In the genomic region with DNA sequence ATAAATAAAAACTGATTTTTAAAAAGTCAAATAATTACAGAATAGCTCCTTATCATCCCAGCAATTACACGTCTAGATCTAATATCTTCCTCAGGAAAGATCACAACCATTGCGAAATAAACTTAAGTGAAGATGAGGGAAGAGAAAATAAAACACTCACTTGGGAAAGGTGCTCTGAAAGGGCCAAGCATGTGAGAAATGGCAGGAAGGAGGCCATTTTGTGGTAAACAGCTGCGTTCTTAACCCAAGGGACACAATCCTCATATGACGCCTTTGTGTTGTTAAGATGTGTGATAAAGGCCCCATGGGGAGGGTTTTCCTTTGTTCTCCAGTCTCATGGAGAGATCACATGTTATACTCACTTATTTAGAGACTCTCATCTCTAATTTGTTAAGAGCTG, we compare ENCODE assay signal across 23 cellular contexts. TPM values are rescaled to one million over a fixed set of nuclear protein-coding genes. Genes with fewer than 3 reads are reported as not detected.
DNase-seq lines count a peak whose midpoint lies in the region; ATAC-seq and TF ChIP-seq lines count a peak whose summit lies in the region.
"Had no signal": no experiment of that assay in that cellular context is flagged by ENCODE, and none has a peak within 500 bp of the region (broad histone marks: within the 10 kb centered on the region; RNA-seq: fewer than 3 reads in every experiment).

No MANE protein-coding gene starts in this region.

- POLR2A ChIA-PET in WTC11 (lab: Charles Lee) = interaction anchor here (0.5 to 2.1 kb wide), 2 partner anchors 32 to 120 kb away, joined by 3 to 7 read pairs; partner anchors contain the start of gene JAKMIP2

- H3K4me1 Mint-ChIP-seq in WTC11 (peaks cover 55% of the 10 kb centered on the region), Calu3 (ENCODE audit: low read depth, unreplicated experiment) (no peaks in the 10 kb centered on the region)
- H3K4me1 Mint-ChIP-seq: activated naive CD8-positive, alpha-beta T cell treated with anti-CD3 and anti-CD28 coated beads, Interleukin-2, amount 10 ng/mL, durations not matched to agents 7 days and 5 days had no signal

- no peaks in the 10 kb centered on the region for H3K9me3 Mint-ChIP-seq in WTC11
- H3K9me3 Mint-ChIP-seq in Calu3 (ENCODE audit: low read depth, unreplicated experiment) = no peaks in the 10 kb centered on the region
- H3K9me3 Mint-ChIP-seq: activated naive CD8-positive, alpha-beta T cell treated with anti-CD3 and anti-CD28 coated beads, Interleukin-2, amount 10 ng/mL, durations not matched to agents 7 days and 5 days; activated T-helper 2 cell treated with anti-CD3 and anti-CD28 coated beads, Interferon-gamma antibody, Interleukin-2, Interleukin-4, amounts not matched to agents 10 μg/mL and 5 μg/mL and 100 μg/mL, durations not matched to agents 14 hours and 24 hours and 36 hours; nephron progenitor cell had no signal

- DNase-seq in NCI-H1417 (lab: John Stamatoyannopoulos, UW) = peak in 2 of 3 experiments; percentile 9 to 60
- DNase-seq in NCI-H1417 treated with DMSO at 0.1 percent for 48 hours (lab: John Stamatoyannopoulos, UW) = no peak
- DNase-seq in NCI-H146 treated with DMSO at 0.1 percent for 48 hours (lab: John Stamatoyannopoulos, UW; ENCODE audit: unreplicated experiment) = peak; percentile 41
- no peak for DNase-seq in WTC11 (ENCODE audit: low spot score)
- DNase-seq in mesenchymal stem cell = peak; percentile 43
- no peak for DNase-seq in midbrain (lab: John Stamatoyannopoulos, UW)
- DNase-seq in Calu3 = no peak
- DNase-seq: activated CD4-positive, alpha-beta T cell treated with anti-CD3 and anti-CD28 coated beads for 1 hour; activated naive CD8-positive, alpha-beta T cell treated with anti-CD3 and anti-CD28 coated beads, Interleukin-2, amount 10 ng/mL, durations not matched to agents 7 days and 5 days; BE2C; brain microvascular endothelial cell; cortex of kidney; hippocampal formation; left cardiac atrium; MG63; nephron progenitor cell; posterior cingulate gyrus; stimulated activated CD4-positive, alpha-beta T cell treated with anti-CD3 and anti-CD28 coated beads, Interleukin-1b, Interleukin-23, amount 100 ng/mL, for 48 hours; stomach had no signal

- H3K27me3 Mint-ChIP-seq in WTC11 (ENCODE audit: low read depth) = no peaks in the 10 kb centered on the region
- H3K27me3 Mint-ChIP-seq in Calu3 (ENCODE audit: unreplicated experiment) = no peaks in the 10 kb centered on the region
- H3K27me3 Mint-ChIP-seq: activated naive CD8-positive, alpha-beta T cell treated with anti-CD3 and anti-CD28 coated beads, Interleukin-2, amount 10 ng/mL, durations not matched to agents 7 days and 5 days had no signal

- H4K8ac ChIP-seq in mesenchymal stem cell (ENCODE audit: low read length) = no peak overlapping the region

- H3K36me3 Mint-ChIP-seq in WTC11 (no peaks in the 10 kb centered on the region), Calu3 (ENCODE audit: insufficient read depth, unreplicated experiment) (no peaks in the 10 kb centered on the region)
- H3K36me3 Mint-ChIP-seq: activated naive CD8-positive, alpha-beta T cell treated with anti-CD3 and anti-CD28 coated beads, Interleukin-2, amount 10 ng/mL, durations not matched to agents 7 days and 5 days had no signal

- H3K4me3 ChIP-seq in mesenchymal stem cell (ENCODE audit: insufficient read depth in 1 of 2, low read depth in 1 of 2, low read length in 2 of 2) = no peak overlapping the region
- H3K4me3 ChIP-seq: MG63, stomach had no signal

- no peak overlapping the region for H2AFZ ChIP-seq in mesenchymal stem cell (ENCODE audit: low read depth, low read length)

- 54% methylated on average over 2 of the region's 4 CpGs for WGBS in mesenchymal stem cell

- H2AK5ac ChIP-seq in mesenchymal stem cell (ENCODE audit: low read length, severe bottlenecking) = no peak overlapping the region

- no peaks in the 10 kb centered on the region for H3K9me3 ChIP-seq in mesenchymal stem cell (ENCODE audit: control insufficient read depth, low read length)
- H3K9me3 ChIP-seq: BE2C, MG63, stomach had no signal

- no peak overlapping the region for H3K4me2 ChIP-seq in mesenchymal stem cell (ENCODE audit: low read length, poor library complexity, severe bottlenecking)

- CTCF ChIA-PET in WTC11 (lab: Charles Lee) (no interaction called here), Calu3 (lab: Charles Lee) (no interaction called here)

- H3K27ac Mint-ChIP-seq in WTC11 = peak overlapping the region; percentile 85
- no peak overlapping the region for H3K27ac Mint-ChIP-seq in Calu3 (ENCODE audit: unreplicated experiment)
- H3K27ac Mint-ChIP-seq: activated naive CD8-positive, alpha-beta T cell treated with anti-CD3 and anti-CD28 coated beads, Interleukin-2, amount 10 ng/mL, durations not matched to agents 7 days and 5 days; activated T-helper 2 cell treated with anti-CD3 and anti-CD28 coated beads, Interferon-gamma antibody, Interleukin-2, Interleukin-4, amounts not matched to agents 10 μg/mL and 5 μg/mL and 100 μg/mL, durations not matched to agents 14 hours and 24 hours and 36 hours had no signal

- no peak overlapping the region for H3K14ac ChIP-seq in mesenchymal stem cell (ENCODE audit: low read length in 2 of 2)

- no peaks in the 10 kb centered on the region for H3K36me3 ChIP-seq in mesenchymal stem cell (ENCODE audit: control insufficient read depth in 1 of 2, insufficient read depth in 2 of 2, low read depth in 1 of 2, low read length in 2 of 2)
- H3K36me3 ChIP-seq: BE2C, brain microvascular endothelial cell, MG63, stomach had no signal

- no peak overlapping the region for H3K4ac ChIP-seq in mesenchymal stem cell (ENCODE audit: low read depth in 1 of 2, low read length in 2 of 2)

- no peak overlapping the region for H4K91ac ChIP-seq in mesenchymal stem cell (ENCODE audit: low read length)

- no peak overlapping the region for H3K23ac ChIP-seq in mesenchymal stem cell (ENCODE audit: low read length in 2 of 2)

- no peaks in the 10 kb centered on the region for H3K4me1 ChIP-seq in mesenchymal stem cell (ENCODE audit: control insufficient read depth, insufficient read depth, low read depth, low read length)

- H2BK12ac ChIP-seq in mesenchymal stem cell (ENCODE audit: low read length in 2 of 2) = no peak overlapping the region

- no peak overlapping the region for H2BK15ac ChIP-seq in mesenchymal stem cell (ENCODE audit: low read depth, poor library complexity, severe bottlenecking)

- BruUV-seq in Calu3 (replicated peaks; lab: Mats Ljungman, UMichigan) = no TSS peak

- intact Hi-C loops in Calu3 (cut with micrococcal nuclease; ENCODE audit: unreplicated experiment) = no loop called here

- H3K27ac ChIP-seq in mesenchymal stem cell (ENCODE audit: low read length, poor library complexity, severe bottlenecking) = no peak overlapping the region
- H3K27ac ChIP-seq: brain microvascular endothelial cell, stomach had no signal

- no peak overlapping the region for H2BK120ac ChIP-seq in mesenchymal stem cell (ENCODE audit: low read depth, low read length)

- H3K18ac ChIP-seq in mesenchymal stem cell (ENCODE audit: low read depth in 1 of 2, low read length in 2 of 2) = no peak overlapping the region

- no peak overlapping the region for H3K9ac ChIP-seq in mesenchymal stem cell (ENCODE audit: low read length)

- no peak overlapping the region for H3K4me3 Mint-ChIP-seq in WTC11
- H3K4me3 Mint-ChIP-seq in Calu3 (ENCODE audit: low read depth, unreplicated experiment) = no peak overlapping the region
- H3K4me3 Mint-ChIP-seq: activated naive CD8-positive, alpha-beta T cell treated with anti-CD3 and anti-CD28 coated beads, Interleukin-2, amount 10 ng/mL, durations not matched to agents 7 days and 5 days; nephron progenitor cell had no signal

- H3K79me1 ChIP-seq in mesenchymal stem cell (replicated peaks; ENCODE audit: low read length, poor library complexity, severe bottlenecking) = no peaks in the 10 kb centered on the region

- H3K27me3 ChIP-seq in mesenchymal stem cell (ENCODE audit: control insufficient read depth in 1 of 2, insufficient read depth in 1 of 2, low read length in 2 of 2) = no peaks in the 10 kb centered on the region
- H3K27me3 ChIP-seq: BE2C, brain microvascular endothelial cell, stomach had no signal

- TF ChIP-seq CTCF in WTC11 (IDR thresholded peaks at IDR 0.05) = no peak
- TF ChIP-seq CTCF in Calu3 (IDR thresholded peaks at IDR 0.05; ENCODE audit: unreplicated experiment) = no peak

- no peak overlapping the region for H2BK5ac ChIP-seq in mesenchymal stem cell (ENCODE audit: low read depth, low read length, poor library complexity, severe bottlenecking)

- ATAC-seq in WTC11 (peak; percentile 34), HG03095 (IDR thresholded peaks at IDR 0.05; ENCODE audit: unreplicated experiment) (no peak)
- ATAC-seq: left cardiac atrium had no signal

TF ChIP-seq in WTC11, 78 proteins besides CTCF, POLR2A, EP300 and RAD21:
- 0 out of 2 replicates have a peak, but pooled peaks have one; percentile 11 for TF ChIP-seq NFE2L1 (CRISPR knock-in tag; IDR thresholded peaks at IDR 0.05)
- TF ChIP-seq, protein P1, sequence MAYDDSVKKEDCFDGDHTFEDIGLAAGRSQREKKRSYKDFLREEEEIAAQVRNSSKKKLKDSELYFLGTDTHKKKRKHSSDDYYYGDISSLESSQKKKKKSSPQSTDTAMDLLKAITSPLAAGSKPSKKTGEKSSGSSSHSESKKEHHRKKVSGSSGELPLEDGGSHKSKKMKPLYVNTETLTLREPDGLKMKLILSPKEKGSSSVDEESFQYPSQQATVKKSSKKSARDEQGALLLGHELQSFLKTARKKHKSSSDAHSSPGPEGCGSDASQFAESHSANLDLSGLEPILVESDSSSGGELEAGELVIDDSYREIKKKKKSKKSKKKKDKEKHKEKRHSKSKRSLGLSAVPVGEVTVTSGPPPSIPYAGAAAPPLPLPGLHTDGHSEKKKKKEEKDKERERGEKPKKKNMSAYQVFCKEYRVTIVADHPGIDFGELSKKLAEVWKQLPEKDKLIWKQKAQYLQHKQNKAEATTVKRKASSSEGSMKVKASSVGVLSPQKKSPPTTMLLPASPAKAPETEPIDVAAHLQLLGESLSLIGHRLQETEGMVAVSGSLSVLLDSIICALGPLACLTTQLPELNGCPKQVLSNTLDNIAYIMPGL (CRISPR knock-in tag; IDR thresholded peaks at IDR 0.05) = no peak
- TF ChIP-seq CBFB (CRISPR knock-in tag; IDR thresholded peaks at IDR 0.05; ENCODE audit: low read depth) = no peak
- no peak for TF ChIP-seq MYBL2 (CRISPR knock-in tag; IDR thresholded peaks at IDR 0.05)

RNA-seq across cellular contexts. Expression of gene JAKMIP2, which starts 32.5 kb away (rescaled TPM):
- 10.9 to 11.9 TPM (median 11.8 TPM) in 3 replicates for total RNA-seq in WTC11 (2021)
- polyA plus RNA-seq in mesenchymal stem cell (2013, experiment 1 of 2) = 8.8 TPM
- polyA plus RNA-seq in mesenchymal stem cell (2013, experiment 2 of 2) = 9.5 TPM
- not detected in 2 replicates for total RNA-seq in Calu3 (2022)
- total RNA-seq: endothelial cell of umbilical vein, G401 had no signal
- polyA plus RNA-seq: endothelial cell of umbilical vein had no signal

Comparison
In these comparisons a context has a peak if more than half of its experiments do, and no peak if none do; other contexts are left out.
1. DNase-seq: peak in NCI-H1417 (2 of 3), NCI-H146 treated with DMSO at 0.1 percent for 48 hours (single experiment) and mesenchymal stem cell (single experiment); none in NCI-H1417 treated with DMSO at 0.1 percent for 48 hours (single experiment), WTC11 (single experiment), midbrain (single experiment) and Calu3 (single experiment).